Comparison of ENCODE assay signal across 19 cellular contexts in genomic region chr1:183584155-183584554, GRCh38. TPM values are rescaled to one million over a fixed set of nuclear protein-coding genes. Genes with fewer than 3 reads are reported as not detected.
DNase-seq lines count a peak whose midpoint lies in the region; ATAC-seq, FAIRE-seq and TF ChIP-seq lines count a peak whose summit lies in the region.
"Had no signal": no experiment of that assay in that cellular context is flagged by ENCODE, and none has a peak within 500 bp of the region (broad histone marks: within the 10 kb centered on the region; RNA-seq: fewer than 3 reads in every experiment).

No MANE protein-coding gene starts in this region.

- in situ Hi-C loops in HepG2 (cut with HindIII; ENCODE audit: extremely low pct_ligation_motif_present, low pct_unique_long_range_greater_than_20kb), result no loop called here

- no peaks in the 10 kb centered on the region for H3K9me3 Mint-ChIP-seq in memory B cell
- no peaks in the 10 kb centered on the region for H3K9me3 Mint-ChIP-seq in activated T-helper 1 cell treated with anti-CD3 and anti-CD28 coated beads, Interleukin-12 subunit alpha, Interleukin-12 subunit beta, Interleukin-2, Interleukin-4 antibody, amounts not matched to agents 30 ng/mL and 10 ng/mL and 1 ng/mL, durations not matched to agents 14 hours and 24 hours and 36 hours
- no peaks in the 10 kb centered on the region for H3K9me3 Mint-ChIP-seq in osteocyte (ENCODE audit: unreplicated experiment)
- H3K9me3 Mint-ChIP-seq: IgD-negative memory B cell had no signal

- H3K4me1 ChIP-seq in HepG2 (ENCODE audit: insufficient read depth, low read length), result peaks cover 5% of the 10 kb centered on the region; the same call in 1 of the 2 replicates
- no peaks in the 10 kb centered on the region for H3K4me1 ChIP-seq in right lobe of liver
- H3K4me1 ChIP-seq in uterus, result no peaks in the 10 kb centered on the region

- no peak for TF ChIP-seq RAD21 in HepG2 (CRISPR knock-in tag; IDR thresholded peaks at IDR 0.05)

- TF ChIP-seq POLR2A in HepG2 (IDR thresholded peaks at IDR 0.05; ENCODE audit: insufficient read depth in 1 of 2, low read depth in 2 of 2, low read length in 2 of 2) (no peak), right lobe of liver (IDR thresholded peaks at IDR 0.05) (no peak), uterus (IDR thresholded peaks at IDR 0.05) (no peak)

- H3K79me2 ChIP-seq in HepG2 (ENCODE audit: insufficient read depth, low read length), result no peaks in the 10 kb centered on the region

- TF ChIP-seq CTCF in HepG2 (CRISPR knock-in tag; IDR thresholded peaks at IDR 0.05), result no peak
- TF ChIP-seq CTCF in right lobe of liver (IDR thresholded peaks at IDR 0.05), result no peak
- no peak for TF ChIP-seq CTCF in uterus (IDR thresholded peaks at IDR 0.05)
- TF ChIP-seq CTCF in osteocyte (IDR thresholded peaks at IDR 0.05), result no peak

- FAIRE-seq in HepG2 (lab: Jason Lieb, UNC), result no peak

- H3K27ac Mint-ChIP-seq in T-helper 17 cell, result peak overlapping the region; percentile 65
- peak overlapping the region; percentile 42 for H3K27ac Mint-ChIP-seq in memory B cell
- H3K27ac Mint-ChIP-seq in activated T-helper 1 cell treated with anti-CD3 and anti-CD28 coated beads, Interleukin-12 subunit alpha, Interleukin-12 subunit beta, Interleukin-2, Interleukin-4 antibody, amounts not matched to agents 30 ng/mL and 10 ng/mL and 1 ng/mL, durations not matched to agents 14 hours and 24 hours and 36 hours, result no peak overlapping the region
- no peak overlapping the region for H3K27ac Mint-ChIP-seq in osteocyte (ENCODE audit: unreplicated experiment)

- 30% methylated on average over 5 of the region's 5 CpGs for whole genome bisulfite sequencing in HepG2 (ENCODE audit: low lambda C conversion rate)
- 77% methylated on average over 5 of the region's 5 CpGs for WGBS in right lobe of liver (ENCODE audit: insufficient coverage, low coverage, low lambda C conversion rate, missing lambda C conversion rate)

- intact Hi-C loops in HepG2 (cut with micrococcal nuclease; ENCODE audit: unreplicated experiment), result no loop called here
- intact Hi-C loops in right lobe of liver (cut with DNase I), result no loop called here
- intact Hi-C loops in uterus (cut with DNase I; ENCODE audit: low total_unique reads), result no loop called here
- intact Hi-C loops in activated T-helper 1 cell treated with anti-CD3 and anti-CD28 coated beads, Interleukin-12 subunit alpha, Interleukin-12 subunit beta, Interleukin-2, Interleukin-4 antibody, amounts not matched to agents 30 ng/mL and 10 ng/mL and 1 ng/mL, durations not matched to agents 14 hours and 24 hours and 36 hours (cut with micrococcal nuclease), result no loop called here

- no peak overlapping the region for H3K4me3 Mint-ChIP-seq in T-helper 17 cell
- H3K4me3 Mint-ChIP-seq in memory B cell, result no peak overlapping the region
- H3K4me3 Mint-ChIP-seq in activated T-helper 1 cell treated with anti-CD3 and anti-CD28 coated beads, Interleukin-12 subunit alpha, Interleukin-12 subunit beta, Interleukin-2, Interleukin-4 antibody, amounts not matched to agents 30 ng/mL and 10 ng/mL and 1 ng/mL, durations not matched to agents 14 hours and 24 hours and 36 hours, result no peak overlapping the region
- H3K4me3 Mint-ChIP-seq in osteocyte (ENCODE audit: unreplicated experiment), result no peak overlapping the region
- H3K4me3 Mint-ChIP-seq: B cell; CD4-positive, alpha-beta memory T cell; IgD-negative memory B cell had no signal

- H3K27me3 ChIP-seq in HepG2 (ENCODE audit: control insufficient read depth in 1 of 2, insufficient read depth in 2 of 2, low read length in 2 of 2) (peaks cover 0 to 1% of the 10 kb centered on the region in 2 experiments; a peak in 1 of 5 replicates), right lobe of liver (no peaks in the 10 kb centered on the region), uterus (no peaks in the 10 kb centered on the region)

- CTCF ChIA-PET in HepG2 (lab: Yijun Ruan, JAX; ENCODE audit: low intra/inter-chr PET ratio, low total read pairs), result no interaction called here

- ATAC-seq in HepG2, result no peak
- ATAC-seq in right lobe of liver, result no peak
- no peak for ATAC-seq in T-helper 17 cell
- no peak for ATAC-seq in memory B cell (ENCODE audit: low read depth)

- H3K4me3 ChIP-seq in HepG2 (replicated peaks in 1 of 3; ENCODE audit: insufficient read depth in 1 of 3, low read depth in 2 of 3, low read length in 3 of 3) (no peak overlapping the region), right lobe of liver (no peak overlapping the region), uterus (no peak overlapping the region)
- H3K4me3 ChIP-seq: SK-N-MC had no signal

- H4K20me1 ChIP-seq in HepG2 (ENCODE audit: insufficient read depth, low read length), result no peaks in the 10 kb centered on the region

- H2AFZ ChIP-seq in HepG2 (ENCODE audit: low read length), result no peak overlapping the region

- H3K9me3 ChIP-seq in HepG2 (ENCODE audit: low read length), result no peaks in the 10 kb centered on the region
- H3K9me3 ChIP-seq in right lobe of liver, result no peaks in the 10 kb centered on the region
- no peaks in the 10 kb centered on the region for H3K9me3 ChIP-seq in T-helper 17 cell (ENCODE audit: control insufficient read depth, low read length, poor library complexity, severe bottlenecking)
- no peaks in the 10 kb centered on the region for H3K9me3 ChIP-seq in uterus

- no TSS peak for BruUV-seq in HepG2 (replicated peaks; lab: Mats Ljungman, UMichigan)

- POLR2A ChIA-PET in HepG2 (lab: Yijun Ruan, JAX), result no interaction called here

- H3K27ac ChIP-seq in HepG2 (ENCODE audit: extremely low read length, insufficient read depth, low read length), result no peak overlapping the region
- H3K27ac ChIP-seq in right lobe of liver, result peak overlapping the region in 1 of 3 donors; percentile 2
- H3K27ac ChIP-seq in uterus, result no peak overlapping the region
- H3K27ac ChIP-seq: SK-N-MC had no signal

- H3K36me3 Mint-ChIP-seq in T-helper 17 cell (ENCODE audit: low read depth) (no peaks in the 10 kb centered on the region), memory B cell (no peaks in the 10 kb centered on the region), osteocyte (ENCODE audit: unreplicated experiment) (no peaks in the 10 kb centered on the region)
- peaks cover 4% of the 10 kb centered on the region for H3K36me3 Mint-ChIP-seq in activated T-helper 1 cell treated with anti-CD3 and anti-CD28 coated beads, Interleukin-12 subunit alpha, Interleukin-12 subunit beta, Interleukin-2, Interleukin-4 antibody, amounts not matched to agents 30 ng/mL and 10 ng/mL and 1 ng/mL, durations not matched to agents 14 hours and 24 hours and 36 hours (ENCODE audit: low read depth)
- H3K36me3 Mint-ChIP-seq: CD4-positive, alpha-beta memory T cell had no signal

- H3K36me3 ChIP-seq in HepG2 (replicated peaks in 1 of 2; ENCODE audit: control insufficient read depth in 1 of 2, insufficient read depth in 2 of 2, low read length in 2 of 2) (no peaks in the 10 kb centered on the region), right lobe of liver (no peaks in the 10 kb centered on the region), uterus (no peaks in the 10 kb centered on the region)

- TF ChIP-seq EP300 in HepG2 (IDR thresholded peaks at IDR 0.05; ENCODE audit: low read depth in 2 of 2, low read length in 2 of 2), result no peak
- TF ChIP-seq EP300 in HepG2 (CRISPR knock-in tag; IDR thresholded peaks at IDR 0.05; ENCODE audit: borderline replicate concordance), result no peak

- no peak overlapping the region for H3K4me2 ChIP-seq in HepG2 (ENCODE audit: low read depth, low read length)

- H3K27me3 Mint-ChIP-seq in T-helper 17 cell (no peaks in the 10 kb centered on the region), memory B cell (no peaks in the 10 kb centered on the region), osteocyte (ENCODE audit: unreplicated experiment) (no peaks in the 10 kb centered on the region)
- H3K27me3 Mint-ChIP-seq in activated T-helper 1 cell treated with anti-CD3 and anti-CD28 coated beads, Interleukin-12 subunit alpha, Interleukin-12 subunit beta, Interleukin-2, Interleukin-4 antibody, amounts not matched to agents 30 ng/mL and 10 ng/mL and 1 ng/mL, durations not matched to agents 14 hours and 24 hours and 36 hours (ENCODE audit: insufficient read depth), result no peaks in the 10 kb centered on the region
- H3K27me3 Mint-ChIP-seq: B cell; CD4-positive, alpha-beta memory T cell; IgD-negative memory B cell had no signal

- no peak for DNase-seq in HepG2 (ENCODE audit: low spot score)
- no peak for DNase-seq in right lobe of liver
- no peak for DNase-seq in T-helper 17 cell
- no peak for DNase-seq in memory B cell (ENCODE audit: low spot score in 2 of 2)
- no peak for DNase-seq in inferior parietal cortex (ENCODE audit: extremely low spot score)
- no peak for DNase-seq in uterus
- no peak for DNase-seq in activated T-helper 1 cell treated with anti-CD3 and anti-CD28 coated beads, Interleukin-12 subunit alpha, Interleukin-12 subunit beta, Interleukin-2, Interleukin-4 antibody, amounts not matched to agents 30 ng/mL and 10 ng/mL and 1 ng/mL, durations not matched to agents 14 hours and 24 hours and 36 hours (ENCODE audit: low spot score)
- no peak for DNase-seq in osteocyte (ENCODE audit: extremely low spot score, unreplicated experiment)
- DNase-seq: 8988T; CD4-positive, alpha-beta memory T cell; NCI-H1105 treated with DMSO at 0.1 percent for 48 hours; NCI-H1694; NCI-H2081 treated with DMSO at 0.1 percent for 48 hours; NCI-H446 treated with DMSO at 0.1 percent for 48 hours; NCI-H69; Right ventricle myocardium superior had no signal

- no peak overlapping the region for H3K9ac ChIP-seq in HepG2 (ENCODE audit: insufficient read depth, low read depth, low read length)

- H3K4me1 Mint-ChIP-seq in T-helper 17 cell, result peaks cover 18% of the 10 kb centered on the region
- peaks cover 28% of the 10 kb centered on the region for H3K4me1 Mint-ChIP-seq in memory B cell
- peaks cover 36% of the 10 kb centered on the region for H3K4me1 Mint-ChIP-seq in activated T-helper 1 cell treated with anti-CD3 and anti-CD28 coated beads, Interleukin-12 subunit alpha, Interleukin-12 subunit beta, Interleukin-2, Interleukin-4 antibody, amounts not matched to agents 30 ng/mL and 10 ng/mL and 1 ng/mL, durations not matched to agents 14 hours and 24 hours and 36 hours (ENCODE audit: low read depth)
- peaks cover 3% of the 10 kb centered on the region for H3K4me1 Mint-ChIP-seq in osteocyte (ENCODE audit: unreplicated experiment)

RNA-seq across cellular contexts. Expression of gene NCF2, which starts 6.1 kb away (rescaled TPM):
- 0.46 and 1.1 TPM in 2 replicates for total RNA-seq in HepG2 (2016; rRNA removed; fragmentation: Illumina TruSeq; extraction: Trizol)
- total RNA-seq in HepG2 (2016; cell fraction: cytosol; rRNA removed; fragmentation: Illumina TruSeq; extraction: Trizol; ENCODE audit: low read depth), result 0.26 and 0.30 TPM in 2 replicates
- total RNA-seq in HepG2 (2016; cell fraction: insoluble cytoplasmic fraction; rRNA removed; fragmentation: Illumina TruSeq; extraction: Trizol), result 0.37 and 0.41 TPM in 2 replicates
- 0.14 and 0.19 TPM in 2 replicates for total RNA-seq in HepG2 (2016; cell fraction: membrane; rRNA removed; fragmentation: Illumina TruSeq; extraction: Trizol)
- total RNA-seq in HepG2 (2016; cell fraction: nucleus; rRNA removed; fragmentation: Illumina TruSeq; extraction: Trizol), result not detected in 2 replicates
- polyA plus RNA-seq in HepG2 (2011; rRNA removed), result 0.18 and 0.25 TPM in 2 replicates
- 0.50 and 0.68 TPM in 2 replicates for polyA plus RNA-seq in HepG2 (2011; cell fraction: cytosol; rRNA removed)
- 0.10 and 0.35 TPM in 2 replicates for polyA plus RNA-seq in HepG2 (2011; cell fraction: nucleus; rRNA removed)
- 0.21 and 0.25 TPM in 2 replicates for polyA plus RNA-seq in HepG2 (2012)
- polyA plus RNA-seq in HepG2 (2016; cell fraction: cytosol; fragmentation: Illumina TruSeq; extraction: Trizol; ENCODE audit: low read depth), result 0.14 and 0.24 TPM in 2 replicates
- polyA plus RNA-seq in HepG2 (2016; cell fraction: insoluble cytoplasmic fraction; fragmentation: Illumina TruSeq; extraction: Trizol; ENCODE audit: low read depth), result 0.27 and 1.4 TPM in 2 replicates
- polyA plus RNA-seq in HepG2 (2016; cell fraction: membrane; fragmentation: Illumina TruSeq; extraction: Trizol; ENCODE audit: low read depth), result 0.43 and 0.53 TPM in 2 replicates
- polyA plus RNA-seq in HepG2 (2016; cell fraction: nucleus; fragmentation: Illumina TruSeq; extraction: Trizol; ENCODE audit: insufficient read depth, low read depth), result 0.72 TPM in 1 of 2 replicates, not detected in the other
- polyA minus RNA-seq in HepG2 (2011; rRNA and poly(A)+ RNA removed; ENCODE audit: low replicate concordance), result 3.3 TPM in 1 of 2 replicates, not detected in the other
- polyA minus RNA-seq in HepG2 (2011; cell fraction: cytosol; rRNA and poly(A)+ RNA removed), result not detected in 2 replicates
- not detected in 2 replicates for polyA minus RNA-seq in HepG2 (2011; cell fraction: nucleus; rRNA and poly(A)+ RNA removed)
- total RNA-seq in right lobe of liver, result 10 to 100 TPM in 3 of 6 experiments, 1 to 10 TPM in 3; 3.0 to 11.4 (median 7.9) TPM
- total RNA-seq in T-helper 17 cell, result 10 to 100 TPM in 1 of 2 donors, 1 to 10 TPM in 1; 2.7 to 14.7 TPM
- 1 to 10 TPM in 3 of 4 donors, under 1 TPM in 1; 0.51 to 9.7 (median 3.0) TPM for total RNA-seq in uterus
- total RNA-seq in activated T-helper 1 cell treated with anti-CD3 and anti-CD28 coated beads, Interleukin-12 subunit alpha, Interleukin-12 subunit beta, Interleukin-2, Interleukin-4 antibody, amounts not matched to agents 30 ng/mL and 10 ng/mL and 1 ng/mL, durations not matched to agents 14 hours and 24 hours and 36 hours, result 4.8 and 5.9 TPM in 2 replicates
- not detected in 2 replicates for total RNA-seq in osteocyte

RNA-seq across cellular contexts. Expression of gene ARPC5, which starts 51.4 kb away (rescaled TPM):
- total RNA-seq in HepG2 (2016; rRNA removed; fragmentation: Illumina TruSeq; extraction: Trizol) (106 and 148 TPM in 2 replicates), right lobe of liver (10 to 100 TPM; 23.6 to 70.5 (median 41.3) TPM), T-helper 17 cell (10 to 100 TPM; 62.1 to 69.4 TPM), uterus (100 to 1,000 TPM in 3 of 4 donors, 10 to 100 TPM in 1; 73.0 to 234 (median 170) TPM), osteocyte (126 and 127 TPM in 2 replicates)
- 8.0 and 11.5 TPM in 2 replicates for total RNA-seq in HepG2 (2016; cell fraction: cytosol; rRNA removed; fragmentation: Illumina TruSeq; extraction: Trizol; ENCODE audit: low read depth)
- 110 and 163 TPM in 2 replicates for total RNA-seq in HepG2 (2016; cell fraction: insoluble cytoplasmic fraction; rRNA removed; fragmentation: Illumina TruSeq; extraction: Trizol)
- 39.6 and 47.2 TPM in 2 replicates for total RNA-seq in HepG2 (2016; cell fraction: membrane; rRNA removed; fragmentation: Illumina TruSeq; extraction: Trizol)
- 45.8 TPM in 2 replicates for total RNA-seq in HepG2 (2016; cell fraction: nucleus; rRNA removed; fragmentation: Illumina TruSeq; extraction: Trizol)
- 40.1 and 48.4 TPM in 2 replicates for polyA plus RNA-seq in HepG2 (2011; rRNA removed)
- polyA plus RNA-seq in HepG2 (2011; cell fraction: cytosol; rRNA removed), result 21.1 and 33.4 TPM in 2 replicates
- polyA plus RNA-seq in HepG2 (2011; cell fraction: nucleus; rRNA removed), result 7.7 and 10.0 TPM in 2 replicates
- 50.2 and 53.9 TPM in 2 replicates for polyA plus RNA-seq in HepG2 (2012)
- 8.8 and 9.5 TPM in 2 replicates for polyA plus RNA-seq in HepG2 (2016; cell fraction: cytosol; fragmentation: Illumina TruSeq; extraction: Trizol; ENCODE audit: low read depth)
- polyA plus RNA-seq in HepG2 (2016; cell fraction: insoluble cytoplasmic fraction; fragmentation: Illumina TruSeq; extraction: Trizol; ENCODE audit: low read depth), result 146 and 157 TPM in 2 replicates
- 29.5 and 30.2 TPM in 2 replicates for polyA plus RNA-seq in HepG2 (2016; cell fraction: membrane; fragmentation: Illumina TruSeq; extraction: Trizol; ENCODE audit: low read depth)
- polyA plus RNA-seq in HepG2 (2016; cell fraction: nucleus; fragmentation: Illumina TruSeq; extraction: Trizol; ENCODE audit: insufficient read depth, low read depth), result 58.8 and 62.7 TPM in 2 replicates
- polyA minus RNA-seq in HepG2 (2011; rRNA and poly(A)+ RNA removed; ENCODE audit: low replicate concordance), result 16.7 and 70.1 TPM in 2 replicates
- polyA minus RNA-seq in HepG2 (2011; cell fraction: cytosol; rRNA and poly(A)+ RNA removed), result 28.3 and 29.7 TPM in 2 replicates
- 44.3 and 44.4 TPM in 2 replicates for polyA minus RNA-seq in HepG2 (2011; cell fraction: nucleus; rRNA and poly(A)+ RNA removed)
- 146 and 154 TPM in 2 replicates for total RNA-seq in activated T-helper 1 cell treated with anti-CD3 and anti-CD28 coated beads, Interleukin-12 subunit alpha, Interleukin-12 subunit beta, Interleukin-2, Interleukin-4 antibody, amounts not matched to agents 30 ng/mL and 10 ng/mL and 1 ng/mL, durations not matched to agents 14 hours and 24 hours and 36 hours

Comparison
In these comparisons a context has a peak if more than half of its experiments do, and no peak if none do; other contexts are left out.
1. H3K27ac Mint-ChIP-seq: peak in T-helper 17 cell (single experiment) and memory B cell (single experiment); none in activated T-helper 1 cell treated with anti-CD3 and anti-CD28 coated beads, Interleukin-12 subunit alpha, Interleukin-12 subunit beta, Interleukin-2, Interleukin-4 antibody, amounts not matched to agents 30 ng/mL and 10 ng/mL and 1 ng/mL, durations not matched to agents 14 hours and 24 hours and 36 hours (single experiment) and osteocyte (single experiment).